Comparison of ENCODE assay signal across 1 cellular context in the genomic region with DNA sequence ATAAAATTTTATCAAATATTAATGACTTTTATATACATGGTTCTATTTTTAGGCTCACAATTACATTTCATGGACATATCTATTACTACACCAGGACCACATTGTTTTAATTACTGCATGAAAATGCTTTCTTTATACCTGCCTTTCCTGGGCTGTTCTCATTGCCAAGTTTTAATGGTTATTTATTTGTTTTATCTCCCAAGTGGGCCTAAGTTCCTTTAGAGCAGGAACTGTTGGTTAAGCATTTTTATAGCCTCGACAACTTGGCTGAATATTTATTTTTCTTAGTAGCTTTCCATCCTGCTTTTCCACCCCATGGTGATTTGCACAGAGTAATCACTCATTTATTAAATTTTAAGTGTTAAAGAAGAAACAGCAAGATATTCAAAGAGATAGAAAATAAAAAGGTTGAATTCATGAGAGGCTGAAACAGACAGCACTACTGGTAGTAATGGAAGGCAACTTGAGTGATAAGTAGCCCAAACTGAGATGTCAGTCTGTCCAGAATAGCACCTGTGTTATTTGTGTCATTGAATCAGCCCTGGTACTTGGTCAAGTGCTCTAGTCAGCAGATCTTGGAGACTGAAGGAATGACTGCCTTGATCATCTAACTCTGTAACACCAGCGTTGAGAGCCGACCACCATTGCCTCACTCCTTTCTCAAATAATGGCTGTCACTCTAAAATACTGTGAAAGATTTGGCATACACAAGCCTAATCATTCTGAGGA.
TF ChIP-seq lines count a peak whose summit lies in the region.

No MANE protein-coding gene starts in this region.

TF ChIP-seq in HEK293, 187 proteins besides CTCF, POLR2A, EP300 and RAD21 (continued from another document and continues in another):
- TF ChIP-seq ZNF626 (tag by site-specific recombination; IDR thresholded peaks at IDR 0.05) = no peak
- no peak for TF ChIP-seq OVOL3 (tag by site-specific recombination; IDR thresholded peaks at IDR 0.05)
- TF ChIP-seq ZNF544 (tag by site-specific recombination; IDR thresholded peaks at IDR 0.05) = no peak
- TF ChIP-seq ZNF529 (tag by site-specific recombination; IDR thresholded peaks at IDR 0.05; ENCODE audit: insufficient replicate concordance) = no peak
- no peak for TF ChIP-seq ZNF530 (tag by site-specific recombination; IDR thresholded peaks at IDR 0.05; ENCODE audit: low read depth)
- TF ChIP-seq WT1 (tag by site-specific recombination; IDR thresholded peaks at IDR 0.05) = no peak
- no peak for TF ChIP-seq ZNF26 (tag by site-specific recombination; IDR thresholded peaks at IDR 0.05)
- TF ChIP-seq ZNF433 (tag by site-specific recombination; IDR thresholded peaks at IDR 0.05; ENCODE audit: low read depth) = no peak
- TF ChIP-seq ZNF394 (tag by site-specific recombination; IDR thresholded peaks at IDR 0.05; ENCODE audit: borderline replicate concordance) = no peak
- no peak for TF ChIP-seq GLI4 (tag by site-specific recombination; IDR thresholded peaks at IDR 0.05)
- no peak for TF ChIP-seq ZNF549 (tag by site-specific recombination; IDR thresholded peaks at IDR 0.05)
- TF ChIP-seq ZNF37A (tag by site-specific recombination; IDR thresholded peaks at IDR 0.05) = no peak
- TF ChIP-seq INSM2 (tag by site-specific recombination; IDR thresholded peaks at IDR 0.05) = no peak
- TF ChIP-seq, protein P1, sequence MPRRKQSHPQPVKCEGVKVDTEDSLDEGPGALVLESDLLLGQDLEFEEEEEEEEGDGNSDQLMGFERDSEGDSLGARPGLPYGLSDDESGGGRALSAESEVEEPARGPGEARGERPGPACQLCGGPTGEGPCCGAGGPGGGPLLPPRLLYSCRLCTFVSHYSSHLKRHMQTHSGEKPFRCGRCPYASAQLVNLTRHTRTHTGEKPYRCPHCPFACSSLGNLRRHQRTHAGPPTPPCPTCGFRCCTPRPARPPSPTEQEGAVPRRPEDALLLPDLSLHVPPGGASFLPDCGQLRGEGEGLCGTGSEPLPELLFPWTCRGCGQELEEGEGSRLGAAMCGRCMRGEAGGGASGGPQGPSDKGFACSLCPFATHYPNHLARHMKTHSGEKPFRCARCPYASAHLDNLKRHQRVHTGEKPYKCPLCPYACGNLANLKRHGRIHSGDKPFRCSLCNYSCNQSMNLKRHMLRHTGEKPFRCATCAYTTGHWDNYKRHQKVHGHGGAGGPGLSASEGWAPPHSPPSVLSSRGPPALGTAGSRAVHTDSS (tag by site-specific recombination; IDR thresholded peaks at IDR 0.05) = no peak
- no peak for TF ChIP-seq ZNF223 (tag by site-specific recombination; IDR thresholded peaks at IDR 0.05)
- TF ChIP-seq ZNF692 (tag by site-specific recombination; IDR thresholded peaks at IDR 0.05) = 0 out of 2 replicates have a peak, but pooled peaks have one; percentile 14
- TF ChIP-seq ZXDB (tag by site-specific recombination; IDR thresholded peaks at IDR 0.05) = peak; percentile 49; the same call in 1 of the 2 replicates
- TF ChIP-seq, protein P2, sequence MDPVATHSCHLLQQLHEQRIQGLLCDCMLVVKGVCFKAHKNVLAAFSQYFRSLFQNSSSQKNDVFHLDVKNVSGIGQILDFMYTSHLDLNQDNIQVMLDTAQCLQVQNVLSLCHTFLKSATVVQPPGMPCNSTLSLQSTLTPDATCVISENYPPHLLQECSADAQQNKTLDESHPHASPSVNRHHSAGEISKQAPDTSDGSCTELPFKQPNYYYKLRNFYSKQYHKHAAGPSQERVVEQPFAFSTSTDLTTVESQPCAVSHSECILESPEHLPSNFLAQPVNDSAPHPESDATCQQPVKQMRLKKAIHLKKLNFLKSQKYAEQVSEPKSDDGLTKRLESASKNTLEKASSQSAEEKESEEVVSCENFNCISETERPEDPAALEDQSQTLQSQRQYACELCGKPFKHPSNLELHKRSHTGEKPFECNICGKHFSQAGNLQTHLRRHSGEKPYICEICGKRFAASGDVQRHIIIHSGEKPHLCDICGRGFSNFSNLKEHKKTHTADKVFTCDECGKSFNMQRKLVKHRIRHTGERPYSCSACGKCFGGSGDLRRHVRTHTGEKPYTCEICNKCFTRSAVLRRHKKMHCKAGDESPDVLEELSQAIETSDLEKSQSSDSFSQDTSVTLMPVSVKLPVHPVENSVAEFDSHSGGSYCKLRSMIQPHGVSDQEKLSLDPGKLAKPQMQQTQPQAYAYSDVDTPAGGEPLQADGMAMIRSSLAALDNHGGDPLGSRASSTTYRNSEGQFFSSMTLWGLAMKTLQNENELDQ (tag by site-specific recombination; IDR thresholded peaks at IDR 0.05; ENCODE audit: low read depth) = no peak
- no peak for TF ChIP-seq ZNF843 (tag by site-specific recombination; IDR thresholded peaks at IDR 0.05)
- TF ChIP-seq ZBTB8A (tag by site-specific recombination; IDR thresholded peaks at IDR 0.05) = 0 out of 2 replicates have a peak, but pooled peaks have one; percentile 22
- no peak for TF ChIP-seq ZNF248 (tag by site-specific recombination; IDR thresholded peaks at IDR 0.05)
- TF ChIP-seq ZNF660 (tag by site-specific recombination; IDR thresholded peaks at IDR 0.05) = no peak
- no peak for TF ChIP-seq ZNF132 (tag by site-specific recombination; IDR thresholded peaks at IDR 0.05; ENCODE audit: borderline replicate concordance)
- TF ChIP-seq ZNF362 (tag by site-specific recombination; IDR thresholded peaks at IDR 0.05) = no peak
- no peak for TF ChIP-seq ZNF2 (tag by site-specific recombination; IDR thresholded peaks at IDR 0.05)
- TF ChIP-seq ZFHX2 (tag by site-specific recombination; conservative IDR thresholded peaks at IDR 0.05) = no peak
- TF ChIP-seq ZBTB20 (tag by site-specific recombination; IDR thresholded peaks at IDR 0.05) = no peak
- TF ChIP-seq, protein P3, sequence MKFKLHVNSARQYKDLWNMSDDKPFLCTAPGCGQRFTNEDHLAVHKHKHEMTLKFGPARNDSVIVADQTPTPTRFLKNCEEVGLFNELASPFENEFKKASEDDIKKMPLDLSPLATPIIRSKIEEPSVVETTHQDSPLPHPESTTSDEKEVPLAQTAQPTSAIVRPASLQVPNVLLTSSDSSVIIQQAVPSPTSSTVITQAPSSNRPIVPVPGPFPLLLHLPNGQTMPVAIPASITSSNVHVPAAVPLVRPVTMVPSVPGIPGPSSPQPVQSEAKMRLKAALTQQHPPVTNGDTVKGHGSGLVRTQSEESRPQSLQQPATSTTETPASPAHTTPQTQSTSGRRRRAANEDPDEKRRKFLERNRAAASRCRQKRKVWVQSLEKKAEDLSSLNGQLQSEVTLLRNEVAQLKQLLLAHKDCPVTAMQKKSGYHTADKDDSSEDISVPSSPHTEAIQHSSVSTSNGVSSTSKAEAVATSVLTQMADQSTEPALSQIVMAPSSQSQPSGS (tag by site-specific recombination; IDR thresholded peaks at IDR 0.05; ENCODE audit: low read depth) = no peak
- no peak for TF ChIP-seq ZNF707 (tag by site-specific recombination; IDR thresholded peaks at IDR 0.05)
- TF ChIP-seq, protein P4, sequence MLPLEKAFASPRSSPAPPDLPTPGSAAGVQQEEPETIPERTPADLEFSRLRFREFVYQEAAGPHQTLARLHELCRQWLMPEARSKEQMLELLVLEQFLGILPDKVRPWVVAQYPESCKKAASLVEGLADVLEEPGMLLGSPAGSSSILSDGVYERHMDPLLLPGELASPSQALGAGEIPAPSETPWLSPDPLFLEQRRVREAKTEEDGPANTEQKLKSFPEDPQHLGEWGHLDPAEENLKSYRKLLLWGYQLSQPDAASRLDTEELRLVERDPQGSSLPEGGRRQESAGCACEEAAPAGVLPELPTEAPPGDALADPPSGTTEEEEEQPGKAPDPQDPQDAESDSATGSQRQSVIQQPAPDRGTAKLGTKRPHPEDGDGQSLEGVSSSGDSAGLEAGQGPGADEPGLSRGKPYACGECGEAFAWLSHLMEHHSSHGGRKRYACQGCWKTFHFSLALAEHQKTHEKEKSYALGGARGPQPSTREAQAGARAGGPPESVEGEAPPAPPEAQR (tag by site-specific recombination; IDR thresholded peaks at IDR 0.05) = no peak
- TF ChIP-seq ZNF146 (tag by site-specific recombination; IDR thresholded peaks at IDR 0.05) = no peak
- peak; percentile 99 for TF ChIP-seq GLIS1 (tag by site-specific recombination; IDR thresholded peaks at IDR 0.05)
- no peak for TF ChIP-seq ZNF366 (tag by site-specific recombination; conservative IDR thresholded peaks at IDR 0.05)
- no peak for TF ChIP-seq ZNF558 (tag by site-specific recombination; IDR thresholded peaks at IDR 0.05)
- no peak for TF ChIP-seq ZNF521 (tag by site-specific recombination; IDR thresholded peaks at IDR 0.05)
- TF ChIP-seq ZNF596 (tag by site-specific recombination; IDR thresholded peaks at IDR 0.05) = no peak
- TF ChIP-seq, protein P5, sequence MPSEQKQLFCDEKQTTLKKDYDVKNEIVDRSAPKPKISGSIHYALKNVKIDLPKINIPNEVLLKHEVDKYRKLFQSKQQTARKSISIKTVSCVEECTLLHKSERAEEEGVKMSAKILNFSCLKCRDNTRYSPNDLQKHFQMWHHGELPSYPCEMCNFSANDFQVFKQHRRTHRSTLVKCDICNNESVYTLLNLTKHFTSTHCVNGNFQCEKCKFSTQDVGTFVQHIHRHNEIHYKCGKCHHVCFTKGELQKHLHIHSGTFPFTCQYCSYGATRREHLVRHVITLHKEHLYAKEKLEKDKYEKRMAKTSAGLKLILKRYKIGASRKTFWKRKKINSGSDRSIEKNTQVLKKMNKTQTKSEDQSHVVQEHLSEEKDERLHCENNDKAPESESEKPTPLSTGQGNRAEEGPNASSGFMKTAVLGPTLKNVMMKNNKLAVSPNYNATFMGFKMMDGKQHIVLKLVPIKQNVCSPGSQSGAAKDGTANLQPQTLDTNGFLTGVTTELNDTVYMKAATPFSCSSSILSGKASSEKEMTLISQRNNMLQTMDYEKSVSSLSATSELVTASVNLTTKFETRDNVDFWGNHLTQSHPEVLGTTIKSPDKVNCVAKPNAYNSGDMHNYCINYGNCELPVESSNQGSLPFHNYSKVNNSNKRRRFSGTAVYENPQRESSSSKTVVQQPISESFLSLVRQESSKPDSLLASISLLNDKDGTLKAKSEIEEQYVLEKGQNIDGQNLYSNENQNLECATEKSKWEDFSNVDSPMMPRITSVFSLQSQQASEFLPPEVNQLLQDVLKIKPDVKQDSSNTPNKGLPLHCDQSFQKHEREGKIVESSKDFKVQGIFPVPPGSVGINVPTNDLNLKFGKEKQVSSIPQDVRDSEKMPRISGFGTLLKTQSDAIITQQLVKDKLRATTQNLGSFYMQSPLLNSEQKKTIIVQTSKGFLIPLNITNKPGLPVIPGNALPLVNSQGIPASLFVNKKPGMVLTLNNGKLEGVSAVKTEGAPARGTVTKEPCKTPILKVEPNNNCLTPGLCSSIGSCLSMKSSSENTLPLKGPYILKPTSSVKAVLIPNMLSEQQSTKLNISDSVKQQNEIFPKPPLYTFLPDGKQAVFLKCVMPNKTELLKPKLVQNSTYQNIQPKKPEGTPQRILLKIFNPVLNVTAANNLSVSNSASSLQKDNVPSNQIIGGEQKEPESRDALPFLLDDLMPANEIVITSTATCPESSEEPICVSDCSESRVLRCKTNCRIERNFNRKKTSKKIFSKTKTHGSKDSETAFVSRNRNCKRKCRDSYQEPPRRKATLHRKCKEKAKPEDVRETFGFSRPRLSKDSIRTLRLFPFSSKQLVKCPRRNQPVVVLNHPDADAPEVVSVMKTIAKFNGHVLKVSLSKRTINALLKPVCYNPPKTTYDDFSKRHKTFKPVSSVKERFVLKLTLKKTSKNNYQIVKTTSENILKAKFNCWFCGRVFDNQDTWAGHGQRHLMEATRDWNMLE (tag by site-specific recombination; conservative IDR thresholded peaks at IDR 0.05; ENCODE audit: low read depth) = no peak
- no peak for TF ChIP-seq ZNF423 (tag by site-specific recombination; IDR thresholded peaks at IDR 0.05)
- no peak for TF ChIP-seq ZNF629 (tag by site-specific recombination; IDR thresholded peaks at IDR 0.05)
- no peak for TF ChIP-seq ZSCAN23 (tag by site-specific recombination; IDR thresholded peaks at IDR 0.05)
- no peak for TF ChIP-seq ZNF133 (tag by site-specific recombination; IDR thresholded peaks at IDR 0.05)
- TF ChIP-seq PRDM1 (tag by site-specific recombination; IDR thresholded peaks at IDR 0.05) = no peak
